ENCODE assay signal across 8 cellular contexts in the genomic region with DNA sequence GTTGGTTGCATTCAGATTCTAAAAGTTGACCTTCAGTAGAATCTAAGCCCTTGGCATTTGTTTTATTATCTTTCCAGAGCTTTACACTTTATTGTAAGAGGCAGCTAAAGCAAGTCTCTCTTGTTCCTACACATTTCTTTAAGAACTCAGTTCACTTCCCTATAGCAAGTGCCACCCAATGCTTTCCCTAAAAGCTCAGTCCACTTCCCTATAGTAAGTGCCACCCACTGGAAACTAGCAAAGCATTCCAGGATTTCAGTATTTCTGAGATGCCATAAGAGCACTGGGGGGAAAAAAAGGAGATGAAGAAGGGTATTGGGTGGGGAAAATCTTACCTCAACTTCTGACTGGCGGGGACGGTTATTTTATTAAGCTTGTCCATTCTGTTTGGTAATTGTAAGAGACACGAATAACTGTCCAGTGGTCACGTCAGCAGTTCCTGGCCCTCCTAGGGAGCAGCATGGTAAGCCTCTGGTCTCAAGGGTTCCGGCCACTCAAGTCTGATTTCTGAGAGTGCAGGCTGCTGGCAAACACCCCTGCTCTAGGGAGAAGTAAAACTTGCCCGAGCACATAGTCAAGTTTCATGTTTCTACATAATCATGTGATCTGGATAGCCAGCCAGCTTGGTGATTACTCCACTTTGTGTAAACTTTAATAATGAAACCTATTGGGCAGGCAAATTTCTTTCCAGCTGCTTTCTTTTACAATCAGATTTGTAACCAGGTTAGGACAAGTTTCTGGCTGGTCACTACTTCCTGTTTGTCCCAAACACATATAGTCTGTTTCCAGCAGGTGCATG. TPM values are rescaled to one million over a fixed set of nuclear protein-coding genes. Genes with fewer than 3 reads are reported as not detected.
DNase-seq lines count a peak whose midpoint lies in the region; ATAC-seq and TF ChIP-seq lines count a peak whose summit lies in the region.

Gene BLNK (minus strand): TSS at position 553 of the 799 bp plus-strand sequence. CDS start 171 bp downstream, at position 382.

- H3K36me3 ChIP-seq in Caco-2 (ENCODE audit: control insufficient read depth, insufficient read depth, low read length) (no peaks in the 10 kb centered on the region), mucosa of descending colon (ENCODE audit: low read depth) (no peaks in the 10 kb centered on the region)

- ATAC-seq in GM19397 (IDR thresholded peaks at IDR 0.05; ENCODE audit: unreplicated experiment) (peak; percentile 61), HG03432 (IDR thresholded peaks at IDR 0.05; ENCODE audit: unreplicated experiment) (peak; percentile 68), mucosa of descending colon (peak; percentile 74)

- H3K9me3 Mint-ChIP-seq in Caco-2 (ENCODE audit: unreplicated experiment) (no peaks in the 10 kb centered on the region), brain (no peaks in the 10 kb centered on the region)

- H3K9me3 ChIP-seq in Caco-2 (no peaks in the 10 kb centered on the region), mucosa of descending colon (no peaks in the 10 kb centered on the region)

- H3K4me1 Mint-ChIP-seq in Caco-2 (ENCODE audit: low read depth, unreplicated experiment) (peaks cover 14% of the 10 kb centered on the region), brain (peaks cover 5% of the 10 kb centered on the region)

- H3K27me3 ChIP-seq in Caco-2 (replicated peaks; ENCODE audit: control insufficient read depth, insufficient read depth, low read length): no peaks in the 10 kb centered on the region

- H3K4me3 Mint-ChIP-seq in Caco-2 (ENCODE audit: unreplicated experiment) (no peak within 1 kb of the TSS), brain (peak within 1 kb of the TSS in 3 of 5 experiments; percentile 73 to 87 (median 78))

- H3K4me3 ChIP-seq in Caco-2 (ENCODE audit: low read depth, low read length): no peak within 1 kb of the TSS
- H3K4me3 ChIP-seq in mucosa of descending colon: no peak within 1 kb of the TSS

- H3K36me3 Mint-ChIP-seq in Caco-2 (ENCODE audit: insufficient read depth, unreplicated experiment): no peaks in the 10 kb centered on the region
- no peaks in the 10 kb centered on the region for H3K36me3 Mint-ChIP-seq in brain

- TSS peak; percentile 72 for BruUV-seq in Caco-2 (replicated peaks; lab: Mats Ljungman, UMichigan)

- H3K27ac Mint-ChIP-seq in Caco-2 (ENCODE audit: unreplicated experiment): no peak within 1 kb of the TSS
- peak within 1 kb of the TSS in 3 of 5 experiments; percentile 86 to 96 (median 93) for H3K27ac Mint-ChIP-seq in brain

- no peak for TF ChIP-seq CTCF in Caco-2 (IDR thresholded peaks at IDR 0.05; ENCODE audit: insufficient read depth in 1 of 2, low read depth in 1 of 2, low read length in 1 of 2, severe bottlenecking in 1 of 2, unreplicated experiment in 1 of 2)
- TF ChIP-seq CTCF in brain (conservative IDR thresholded peaks at IDR 0.05): no peak
- no peak for TF ChIP-seq CTCF in mucosa of descending colon (IDR thresholded peaks at IDR 0.05)

- CTCF ChIA-PET in Caco-2 (lab: Charles Lee): interaction anchor here (1.1 kb wide), 1 partner anchor 42 kb away, joined by 6 read pairs; no protein-coding TSS in a partner anchor

- no peaks in the 10 kb centered on the region for H3K27me3 Mint-ChIP-seq in Caco-2 (ENCODE audit: insufficient read depth, unreplicated experiment)
- H3K27me3 Mint-ChIP-seq in brain: peaks cover 8% of the 10 kb centered on the region

- DNase-seq in Caco-2: peak in 1 of 2 experiments; percentile 20
- peak; percentile 66 to 87 (median 70) for DNase-seq in mucosa of descending colon
- no peak for DNase-seq in KG1 (lab: John Stamatoyannopoulos, UW)
- DNase-seq in NCI-H1694 treated with DMSO at 0.1 percent for 48 hours (lab: John Stamatoyannopoulos, UW): no peak
- no peak for DNase-seq in NCI-H187 treated with DMSO at 0.1 percent for 48 hours (lab: John Stamatoyannopoulos, UW)

- POLR2A ChIA-PET in Caco-2 (lab: Charles Lee): no interaction called here

- H3K4me1 ChIP-seq in Caco-2: peaks cover 16% of the 10 kb centered on the region
- H3K4me1 ChIP-seq in mucosa of descending colon (ENCODE audit: low read depth): peaks cover 29% of the 10 kb centered on the region

- intact Hi-C loops in Caco-2 (cut with micrococcal nuclease; ENCODE audit: unreplicated experiment) (no loop called here), mucosa of descending colon (cut with DNase I, micrococcal nuclease) (no loop called here)

RNA-seq across cellular contexts. Expression of gene BLNK, which starts in this region (rescaled TPM):
- total RNA-seq in Caco-2 (2022) (0.30 and 0.36 TPM in 2 replicates), mucosa of descending colon (10 to 100 TPM; 13.2 to 45.7 (median 30.4) TPM)
- 1.0 TPM for polyA plus RNA-seq in brain (ENCODE audit: insufficient read depth, low read depth, low replicate concordance)

Comparison
In these comparisons a context has a peak if more than half of its experiments do, and no peak if none do; other contexts are left out.
1. RNA of gene BLNK (total RNA-seq): 13.2 to 45.7 TPM in mucosa of descending colon; 0.30 to 0.36 TPM in Caco-2; every median in the first group is over 10 times any median in the second.
2. DNase-seq: peak in mucosa of descending colon (3 of 3); none in KG1 (single experiment), NCI-H1694 treated with DMSO at 0.1 percent for 48 hours (single experiment) and NCI-H187 treated with DMSO at 0.1 percent for 48 hours (single experiment).
3. Peak in every context shown above with its lines, with median percentiles within 50 percentile points of each other: ATAC-seq.